Comparison of ENCODE assay signal across 17 cellular contexts in the genomic region with DNA sequence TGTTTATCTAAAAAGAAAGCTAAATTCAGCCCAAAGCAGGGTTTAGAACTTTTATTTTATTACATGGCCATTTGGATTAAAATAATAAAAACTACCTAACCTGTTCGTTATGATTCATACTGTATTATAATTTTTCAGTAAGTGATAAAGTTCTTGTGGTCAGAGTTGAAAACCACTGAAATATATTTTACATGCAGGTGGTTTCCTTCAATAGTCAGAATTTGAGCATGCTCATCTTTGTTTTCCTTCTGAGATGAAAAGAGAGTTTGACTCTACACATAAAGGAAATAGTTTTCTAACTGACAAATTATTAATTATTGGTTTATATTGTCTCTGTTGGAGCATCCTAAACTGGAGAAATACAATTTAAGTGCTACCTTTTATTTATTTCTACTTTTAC.
DNase-seq lines count a peak whose midpoint lies in the region; ATAC-seq, FAIRE-seq and TF ChIP-seq lines count a peak whose summit lies in the region.
"Had no signal": no experiment of that assay in that cellular context is flagged by ENCODE, and none has a peak within 500 bp of the region (broad histone marks: within the 10 kb centered on the region; RNA-seq: fewer than 3 reads in every experiment).

No MANE protein-coding gene starts in this region.

- H3K27me3 Mint-ChIP-seq in activated T-helper 1 cell treated with anti-CD3 and anti-CD28 coated beads, Interleukin-12 subunit alpha, Interleukin-12 subunit beta, Interleukin-2, Interleukin-4 antibody, amounts not matched to agents 30 ng/mL and 10 ng/mL and 1 ng/mL, durations not matched to agents 14 hours and 24 hours and 36 hours (ENCODE audit: insufficient read depth): no peaks in the 10 kb centered on the region

- TF ChIP-seq POLR2A in GM12891 (IDR thresholded peaks at IDR 0.05; ENCODE audit: low read depth, low read length): no peak

- H3K9me3 Mint-ChIP-seq in activated T-helper 1 cell treated with anti-CD3 and anti-CD28 coated beads, Interleukin-12 subunit alpha, Interleukin-12 subunit beta, Interleukin-2, Interleukin-4 antibody, amounts not matched to agents 30 ng/mL and 10 ng/mL and 1 ng/mL, durations not matched to agents 14 hours and 24 hours and 36 hours: no peaks in the 10 kb centered on the region

- DNase-seq in 8988T: no peak
- no peak for DNase-seq in activated T-helper 1 cell treated with anti-CD3 and anti-CD28 coated beads, Interleukin-12 subunit alpha, Interleukin-12 subunit beta, Interleukin-2, Interleukin-4 antibody, amounts not matched to agents 30 ng/mL and 10 ng/mL and 1 ng/mL, durations not matched to agents 14 hours and 24 hours and 36 hours (ENCODE audit: low spot score)
- DNase-seq in GM12891 (ENCODE audit: insufficient read length, low spot score): no peak
- DNase-seq: BE2C, glutamatergic neuron, GM23248, midbrain, occipital lobe, small intestine had no signal

- H3K36me3 Mint-ChIP-seq in activated T-helper 1 cell treated with anti-CD3 and anti-CD28 coated beads, Interleukin-12 subunit alpha, Interleukin-12 subunit beta, Interleukin-2, Interleukin-4 antibody, amounts not matched to agents 30 ng/mL and 10 ng/mL and 1 ng/mL, durations not matched to agents 14 hours and 24 hours and 36 hours (ENCODE audit: low read depth): no peaks in the 10 kb centered on the region
- H3K36me3 Mint-ChIP-seq: activated naive CD4-positive, alpha-beta T cell treated with anti-CD3 and anti-CD28 coated beads, Interleukin-2, amount 50 U/mL, for 72 hours had no signal

- FAIRE-seq in GM12891 (lab: Jason Lieb, UNC): no peak
- FAIRE-seq: keratinocyte, small intestine had no signal

- ATAC-seq in GM18867 (IDR thresholded peaks at IDR 0.05; ENCODE audit: unreplicated experiment) (peak; percentile 75), GM21515 (IDR thresholded peaks at IDR 0.05; ENCODE audit: unreplicated experiment) (peak; percentile 51), HG02970 (IDR thresholded peaks at IDR 0.05; ENCODE audit: low FRiP score, unreplicated experiment) (peak; percentile 64), HG03469 (IDR thresholded peaks at IDR 0.05; ENCODE audit: unreplicated experiment) (peak; percentile 48), GM21737 (IDR thresholded peaks at IDR 0.05; ENCODE audit: unreplicated experiment) (no peak)
- ATAC-seq: activated naive CD4-positive, alpha-beta T cell treated with anti-CD3 and anti-CD28 coated beads, Interleukin-2, amount 50 U/mL, for 72 hours; WTC11 had no signal

- no peaks in the 10 kb centered on the region for H3K4me1 Mint-ChIP-seq in activated T-helper 1 cell treated with anti-CD3 and anti-CD28 coated beads, Interleukin-12 subunit alpha, Interleukin-12 subunit beta, Interleukin-2, Interleukin-4 antibody, amounts not matched to agents 30 ng/mL and 10 ng/mL and 1 ng/mL, durations not matched to agents 14 hours and 24 hours and 36 hours (ENCODE audit: low read depth)
- H3K4me1 Mint-ChIP-seq: WTC11 had no signal

- intact Hi-C loops in activated T-helper 1 cell treated with anti-CD3 and anti-CD28 coated beads, Interleukin-12 subunit alpha, Interleukin-12 subunit beta, Interleukin-2, Interleukin-4 antibody, amounts not matched to agents 30 ng/mL and 10 ng/mL and 1 ng/mL, durations not matched to agents 14 hours and 24 hours and 36 hours (cut with micrococcal nuclease): no loop called here

- H3K4me3 Mint-ChIP-seq in activated T-helper 1 cell treated with anti-CD3 and anti-CD28 coated beads, Interleukin-12 subunit alpha, Interleukin-12 subunit beta, Interleukin-2, Interleukin-4 antibody, amounts not matched to agents 30 ng/mL and 10 ng/mL and 1 ng/mL, durations not matched to agents 14 hours and 24 hours and 36 hours: no peak overlapping the region
- H3K4me3 Mint-ChIP-seq: WTC11 had no signal

- H3K27ac Mint-ChIP-seq in activated T-helper 1 cell treated with anti-CD3 and anti-CD28 coated beads, Interleukin-12 subunit alpha, Interleukin-12 subunit beta, Interleukin-2, Interleukin-4 antibody, amounts not matched to agents 30 ng/mL and 10 ng/mL and 1 ng/mL, durations not matched to agents 14 hours and 24 hours and 36 hours: no peak overlapping the region
- H3K27ac Mint-ChIP-seq: activated naive CD4-positive, alpha-beta T cell treated with anti-CD3 and anti-CD28 coated beads, Interleukin-2, amount 50 U/mL, for 72 hours; WTC11 had no signal

TF ChIP-seq in GM12891, 5 proteins besides CTCF, POLR2A, EP300 and RAD21:
- no peak for TF ChIP-seq POLR2AphosphoS5 (IDR thresholded peaks at IDR 0.05; ENCODE audit: low read depth, low read length)
- TF ChIP-seq SPI1 (IDR thresholded peaks at IDR 0.05; ENCODE audit: low read depth, low read length): no peak
- TF ChIP-seq TAF1 (IDR thresholded peaks at IDR 0.05; ENCODE audit: low read depth, low read length): no peak
- TF ChIP-seq PAX5 (IDR thresholded peaks at IDR 0.05; ENCODE audit: insufficient read depth, low read length, severe bottlenecking): no peak
- no peak for TF ChIP-seq POU2F2 (IDR thresholded peaks at IDR 0.05; ENCODE audit: low read depth, low read length)
TF ChIP-seq in GM12891: peak in this region for 0.
